ENCODE assay signal across 1 cellular context in genomic region chr10:77927343-77928256, GRCh38.
TF ChIP-seq lines count a peak whose summit lies in the region.

No MANE protein-coding gene starts in this region.

TF ChIP-seq in GM23338, 12 proteins besides CTCF, POLR2A, EP300 and RAD21 (continued from another document):
- TF ChIP-seq ZNF462 (CRISPR knock-in tag; IDR thresholded peaks at IDR 0.05) (no peak), CREB1 (CRISPR knock-in tag; IDR thresholded peaks at IDR 0.05; ENCODE audit: low read depth) (no peak), STAT1 (IDR thresholded peaks at IDR 0.05; ENCODE audit: unreplicated experiment) (no peak)
